Comparison of ENCODE assay signal across 23 cellular contexts in genomic region chr6:103139377-103139776, GRCh38.
"Had no signal": no experiment of that assay in that cellular context is flagged by ENCODE, and none has a peak within 500 bp of the region (broad histone marks: within the 10 kb centered on the region; RNA-seq: fewer than 3 reads in every experiment).

No MANE protein-coding gene starts in this region.

- H3K36me3 ChIP-seq: neutrophil, pancreas, sigmoid colon, tibial nerve, vagina had no signal

- H3K27me3 ChIP-seq: dorsolateral prefrontal cortex, hepatocyte, neutrophil, sigmoid colon, testis, tibial nerve, vagina had no signal

- H3K27ac ChIP-seq: dorsolateral prefrontal cortex, hepatocyte, neutrophil, pancreas, sigmoid colon, testis, tibial nerve, vagina had no signal

- ATAC-seq: left colon, natural killer cell, pancreas had no signal

- H3K4me3 ChIP-seq: dorsolateral prefrontal cortex, hepatocyte, lung, pancreas, sigmoid colon, testis, tibial nerve, vagina had no signal

- DNase-seq: caudate nucleus; cerebellar nuclear complex; dorsolateral prefrontal cortex; effector CD4-positive, alpha-beta T cell; kidney glomerular epithelial cell; left colon; natural killer cell; sigmoid colon; stimulated activated CD4-positive, alpha-beta T cell treated with anti-CD3 and anti-CD28 coated beads, Interleukin-2, amount 100 ng/mL, for 24 hours; stimulated activated CD4-positive, alpha-beta T cell treated with anti-CD3 and anti-CD28 coated beads, Interleukin-4, amount 100 ng/mL, for 4 hours; stimulated activated naive CD4-positive, alpha-beta T cell; substantia nigra; testis had no signal

- H3K4me1 Mint-ChIP-seq: memory B cell, natural killer cell had no signal

- H3K9me3 ChIP-seq: neutrophil, pancreas, sigmoid colon, testis, tibial nerve, vagina had no signal

- H3K9me3 Mint-ChIP-seq: memory B cell had no signal

- H2AFZ ChIP-seq: hepatocyte had no signal

- H3K4me1 ChIP-seq: pancreas, sigmoid colon, testis, tibial nerve, vagina had no signal

- H3K4me3 Mint-ChIP-seq: memory B cell, natural killer cell had no signal

- H3K27ac Mint-ChIP-seq: memory B cell, natural killer cell had no signal

- H3K4me2 ChIP-seq: hepatocyte had no signal

- H3K79me2 ChIP-seq: hepatocyte had no signal

- FAIRE-seq: colon, frontal cortex, islet of Langerhans, pancreas had no signal

- H3K36me3 Mint-ChIP-seq: memory B cell, natural killer cell had no signal
